In genomic region chr4:93888768-93889167, GRCh38 we compare ENCODE assay signal across 34 cellular contexts.
"Had no signal": no experiment of that assay in that cellular context is flagged by ENCODE, and none has a peak within 500 bp of the region (broad histone marks: within the 10 kb centered on the region; RNA-seq: fewer than 3 reads in every experiment).

No MANE protein-coding gene starts in this region.

- DNase-seq: activated B cell treated with CpG ODN at 0.5 μM for 24 hours; activated CD4-positive, alpha-beta memory T cell treated with anti-CD3 and anti-CD28 coated beads for 36 hours; activated CD4-positive, alpha-beta T cell treated with anti-CD3 and anti-CD28 coated beads for 4 hours; activated CD4-positive, alpha-beta T cell treated with anti-CD3 and anti-CD28 coated beads, Interleukin-2, amount 10 ng/mL, durations not matched to agents 24 days and 14 days; activated CD4-positive, alpha-beta T cell treated with anti-CD3 and anti-CD28 coated beads, Interleukin-2, amount 50 U/mL, for 1 hour; activated CD4-positive, alpha-beta T cell treated with anti-CD3 and anti-CD28 coated beads, Interleukin-2, amount 50 U/mL, for 4 hours; activated CD4-positive, CD25-positive, alpha-beta regulatory T cell treated with anti-CD3 and anti-CD28 coated beads, Interleukin-2, amount 50 U/mL, for 72 hours; activated CD8-positive, alpha-beta memory T cell treated with anti-CD3 and anti-CD28 coated beads, Interleukin-2, amount 50 U/mL, for 4 hours; activated CD8-positive, alpha-beta T cell treated with anti-CD3 and anti-CD28 coated beads for 36 hours; activated effector memory CD4-positive, alpha-beta T cell treated with anti-CD3 and anti-CD28 coated beads, Interleukin-2, amount 50 U/mL, for 16 hours; activated gamma-delta T cell treated with Interleukin-2 at 50 U/mL for 16 hours; activated naive CD4-positive, alpha-beta T cell; activated naive CD4-positive, alpha-beta T cell treated with anti-CD3 and anti-CD28 coated beads for 36 hours; activated naive CD4-positive, alpha-beta T cell treated with anti-CD3 and anti-CD28 coated beads, Interleukin-2, amount 50 U/mL, for 16 hours; activated naive CD8-positive, alpha-beta T cell treated with anti-CD3 and anti-CD28 coated beads for 36 hours; activated T-cell treated with anti-CD3 and anti-CD28 coated beads for 4 hours; activated T-cell treated with anti-CD3 and anti-CD28 coated beads, Interleukin-2, amount 50 U/mL, for 1 hour; activated T-cell treated with anti-CD3 and anti-CD28 coated beads, Interleukin-2, amount 50 U/mL, for 4 hours; activated T-cell treated with anti-CD3 and anti-CD28 coated beads, Interleukin-2, amount 50 U/mL, for 72 hours; adrenal gland; amniotic stem cell; aorta; body of pancreas; brain microvascular endothelial cell; SW 1271; T-helper 1 cell; T-helper 2 cell; T-helper 9 cell had no signal

- H3K9me3 ChIP-seq: adrenal gland, body of pancreas, breast epithelium had no signal

- H3K27me3 ChIP-seq: adrenal gland, body of pancreas, brain microvascular endothelial cell, breast epithelium had no signal

- FAIRE-seq: astrocyte, TTC549 had no signal

- H3K4me1 ChIP-seq: adrenal gland, body of pancreas, breast epithelium had no signal

- ATAC-seq: activated CD8-positive, alpha-beta T cell treated with anti-CD3 and anti-CD28 coated beads for 36 hours; activated naive CD4-positive, alpha-beta T cell treated with anti-CD3 and anti-CD28 coated beads, Interleukin-2, amount 50 U/mL, for 72 hours; activated T-cell treated with anti-CD3 and anti-CD28 coated beads, Interleukin-2, amount 50 U/mL, for 4 hours; activated T-cell treated with anti-CD3 and anti-CD28 coated beads, Interleukin-2, amount 50 U/mL, for 72 hours; activated T-helper 17 cell treated with anti-CD3 and anti-CD28 coated beads, Interleukin-2, amount 50 U/mL, for 72 hours; body of pancreas had no signal

- H3K27ac ChIP-seq: adrenal gland, body of pancreas, brain microvascular endothelial cell, breast epithelium, VCaP had no signal

- H3K4me3 ChIP-seq: adrenal gland, body of pancreas, breast epithelium had no signal

- H3K36me3 ChIP-seq: adrenal gland, brain microvascular endothelial cell, breast epithelium had no signal
